ENCODE assay signal across 1 cellular context in genomic region chr9:18890372-18890771, GRCh38.
TF ChIP-seq lines count a peak whose summit lies in the region.

No MANE protein-coding gene starts in this region.

TF ChIP-seq in GM23338, 12 proteins besides CTCF, POLR2A, EP300 and RAD21:
- TF ChIP-seq, protein P1, sequence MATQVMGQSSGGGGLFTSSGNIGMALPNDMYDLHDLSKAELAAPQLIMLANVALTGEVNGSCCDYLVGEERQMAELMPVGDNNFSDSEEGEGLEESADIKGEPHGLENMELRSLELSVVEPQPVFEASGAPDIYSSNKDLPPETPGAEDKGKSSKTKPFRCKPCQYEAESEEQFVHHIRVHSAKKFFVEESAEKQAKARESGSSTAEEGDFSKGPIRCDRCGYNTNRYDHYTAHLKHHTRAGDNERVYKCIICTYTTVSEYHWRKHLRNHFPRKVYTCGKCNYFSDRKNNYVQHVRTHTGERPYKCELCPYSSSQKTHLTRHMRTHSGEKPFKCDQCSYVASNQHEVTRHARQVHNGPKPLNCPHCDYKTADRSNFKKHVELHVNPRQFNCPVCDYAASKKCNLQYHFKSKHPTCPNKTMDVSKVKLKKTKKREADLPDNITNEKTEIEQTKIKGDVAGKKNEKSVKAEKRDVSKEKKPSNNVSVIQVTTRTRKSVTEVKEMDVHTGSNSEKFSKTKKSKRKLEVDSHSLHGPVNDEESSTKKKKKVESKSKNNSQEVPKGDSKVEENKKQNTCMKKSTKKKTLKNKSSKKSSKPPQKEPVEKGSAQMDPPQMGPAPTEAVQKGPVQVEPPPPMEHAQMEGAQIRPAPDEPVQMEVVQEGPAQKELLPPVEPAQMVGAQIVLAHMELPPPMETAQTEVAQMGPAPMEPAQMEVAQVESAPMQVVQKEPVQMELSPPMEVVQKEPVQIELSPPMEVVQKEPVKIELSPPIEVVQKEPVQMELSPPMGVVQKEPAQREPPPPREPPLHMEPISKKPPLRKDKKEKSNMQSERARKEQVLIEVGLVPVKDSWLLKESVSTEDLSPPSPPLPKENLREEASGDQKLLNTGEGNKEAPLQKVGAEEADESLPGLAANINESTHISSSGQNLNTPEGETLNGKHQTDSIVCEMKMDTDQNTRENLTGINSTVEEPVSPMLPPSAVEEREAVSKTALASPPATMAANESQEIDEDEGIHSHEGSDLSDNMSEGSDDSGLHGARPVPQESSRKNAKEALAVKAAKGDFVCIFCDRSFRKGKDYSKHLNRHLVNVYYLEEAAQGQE (IDR thresholded peaks at IDR 0.05; ENCODE audit: unreplicated experiment): no peak
- TF ChIP-seq STAT1 (IDR thresholded peaks at IDR 0.05; ENCODE audit: unreplicated experiment) (no peak), ZNF114 (CRISPR knock-in tag; IDR thresholded peaks at IDR 0.05) (no peak), NANOG (IDR thresholded peaks at IDR 0.05; ENCODE audit: borderline replicate concordance) (no peak), EZH2phosphoT487 (IDR thresholded peaks at IDR 0.05; ENCODE audit: unreplicated experiment) (no peak), EZH2 (IDR thresholded peaks at IDR 0.05; ENCODE audit: low read depth, unreplicated experiment) (no peak), ZNF462 (CRISPR knock-in tag; IDR thresholded peaks at IDR 0.05) (no peak), POLR2AphosphoS5 (IDR thresholded peaks at IDR 0.05; ENCODE audit: low read depth) (no peak), JUNB (IDR thresholded peaks at IDR 0.05; ENCODE audit: unreplicated experiment) (no peak)
- TF ChIP-seq, protein P2, sequence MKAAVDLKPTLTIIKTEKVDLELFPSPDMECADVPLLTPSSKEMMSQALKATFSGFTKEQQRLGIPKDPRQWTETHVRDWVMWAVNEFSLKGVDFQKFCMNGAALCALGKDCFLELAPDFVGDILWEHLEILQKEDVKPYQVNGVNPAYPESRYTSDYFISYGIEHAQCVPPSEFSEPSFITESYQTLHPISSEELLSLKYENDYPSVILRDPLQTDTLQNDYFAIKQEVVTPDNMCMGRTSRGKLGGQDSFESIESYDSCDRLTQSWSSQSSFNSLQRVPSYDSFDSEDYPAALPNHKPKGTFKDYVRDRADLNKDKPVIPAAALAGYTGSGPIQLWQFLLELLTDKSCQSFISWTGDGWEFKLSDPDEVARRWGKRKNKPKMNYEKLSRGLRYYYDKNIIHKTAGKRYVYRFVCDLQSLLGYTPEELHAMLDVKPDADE (IDR thresholded peaks at IDR 0.05): no peak
